Comparison of ENCODE assay signal across 27 cellular contexts in the genomic region with DNA sequence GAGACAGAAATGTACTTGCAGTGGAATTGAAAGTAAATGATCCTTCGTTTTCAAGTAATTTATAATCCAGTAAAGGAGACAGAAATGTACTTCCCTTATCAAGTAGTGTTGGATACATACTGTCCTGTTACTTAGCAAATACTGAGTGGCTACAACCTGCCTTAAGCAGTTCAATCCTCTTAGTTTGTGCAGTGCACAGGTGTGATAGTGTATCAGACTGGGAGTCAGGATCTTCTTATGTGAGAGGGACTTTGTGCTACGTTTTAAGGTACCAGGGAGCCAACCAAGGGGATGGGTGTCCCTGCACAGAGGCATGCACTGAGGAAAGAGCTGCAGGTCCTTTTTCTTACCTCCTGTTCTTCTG.
"Had no signal": no experiment of that assay in that cellular context is flagged by ENCODE, and none has a peak within 500 bp of the region (broad histone marks: within the 10 kb centered on the region; RNA-seq: fewer than 3 reads in every experiment).

No MANE protein-coding gene starts in this region.

- H3K36me3 ChIP-seq: neural progenitor cell had no signal

- H2AFZ ChIP-seq: neural progenitor cell had no signal

- H3K4me3 ChIP-seq: adrenal gland, left ventricle myocardium inferior, neural progenitor cell, right lobe of liver, stomach, thyroid gland had no signal

- ATAC-seq: activated CD4-positive, CD25-positive, alpha-beta regulatory T cell treated with anti-CD3 and anti-CD28 coated beads, Interleukin-2, amount 50 U/mL, for 24 hours; naive thymus-derived CD8-positive, alpha-beta T cell; stimulated activated naive B cell treated with anti-CD40 and anti-IgM and Interleukin-4, amounts not matched to agents 10 μg/mL and 1 μg/mL and 100 μg/mL, for 72 hours had no signal

- H3K9me3 ChIP-seq: adrenal gland, left ventricle myocardium inferior, right lobe of liver, stomach, thyroid gland had no signal

- FAIRE-seq: endothelial cell of umbilical vein, TTC549 had no signal

- H3K4me2 ChIP-seq: neural progenitor cell had no signal

- H3K9ac ChIP-seq: neural progenitor cell had no signal

- H3K27me3 ChIP-seq: adrenal gland, neural progenitor cell, right lobe of liver, stomach, thyroid gland had no signal

- DNase-seq: activated CD4-positive, alpha-beta memory T cell treated with anti-CD3 and anti-CD28 coated beads for 36 hours; activated CD4-positive, alpha-beta T cell treated with anti-CD3 and anti-CD28 coated beads, Interleukin-2, amount 10 ng/mL, durations not matched to agents 24 days and 14 days; activated CD8-positive, alpha-beta memory T cell treated with anti-CD3 and anti-CD28 coated beads, Interleukin-2, amount 50 U/mL, for 4 hours; activated effector memory CD4-positive, alpha-beta T cell treated with anti-CD3 and anti-CD28 coated beads, Interleukin-2, amount 50 U/mL, for 16 hours; activated naive CD4-positive, alpha-beta T cell treated with anti-CD3 and anti-CD28 coated beads for 36 hours; activated naive CD8-positive, alpha-beta T cell treated with anti-CD3 and anti-CD28 coated beads for 36 hours; activated T-cell treated with anti-CD3 and anti-CD28 coated beads, Interleukin-2, amount 50 U/mL, for 1 hour; adrenal gland; aorta; caudate nucleus; head of caudate nucleus; hypothalamus; kidney glomerular epithelial cell; left ventricle myocardium inferior; naive thymus-derived CD8-positive, alpha-beta T cell; right lobe of liver; stimulated activated CD4-positive, alpha-beta T cell treated with anti-CD3 and anti-CD28 coated beads, Interleukin-12 subunit alpha, Interleukin-12 subunit beta, amount 100 ng/mL, for 4 hours; stimulated activated CD4-positive, alpha-beta T cell treated with anti-CD3 and anti-CD28 coated beads, Interleukin-4, amount 100 ng/mL, for 24 hours; stimulated activated naive B cell treated with anti-CD40 and anti-IgM and Interleukin-4, amounts not matched to agents 10 μg/mL and 1 μg/mL and 100 μg/mL, for 72 hours; stomach; T-helper 9 cell; thyroid gland; WERI-Rb-1 had no signal

- H3K27ac ChIP-seq: adrenal gland, left ventricle myocardium inferior, neural progenitor cell, right lobe of liver, thyroid gland, WERI-Rb-1 had no signal

- H3K4me1 ChIP-seq: adrenal gland, neural progenitor cell, right lobe of liver, thyroid gland had no signal
